ENCODE assay signal across 20 cellular contexts in the genomic region with DNA sequence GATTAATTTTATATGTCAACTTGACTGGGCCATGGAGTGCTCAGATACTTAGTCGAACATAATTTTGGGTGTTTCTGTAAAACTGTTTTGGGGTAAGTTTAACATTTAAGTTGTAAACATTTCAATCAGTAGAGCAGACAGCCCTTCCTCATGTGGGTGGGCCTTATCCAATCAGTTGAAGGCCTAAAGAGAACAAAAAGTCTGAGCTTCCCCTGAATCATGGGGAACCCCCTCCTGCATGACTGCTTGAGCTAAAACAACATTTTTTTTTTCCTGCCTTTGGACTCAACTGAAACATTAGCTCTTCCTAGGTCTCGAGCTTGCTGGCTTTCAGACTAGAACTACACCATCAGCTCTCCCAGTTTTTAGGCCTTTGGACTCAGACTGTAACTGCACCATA.
A peak's percentile ranks its signal among the peaks of the same experiment; 100 is the strongest.
DNase-seq lines count a peak whose midpoint lies in the region; ATAC-seq and TF ChIP-seq lines count a peak whose summit lies in the region.
"Had no signal": no experiment of that assay in that cellular context is flagged by ENCODE, and none has a peak within 500 bp of the region (broad histone marks: within the 10 kb centered on the region; RNA-seq: fewer than 3 reads in every experiment).

No MANE protein-coding gene starts in this region.

- peaks cover 27% of the 10 kb centered on the region for H3K4me1 ChIP-seq in PC-3 (ENCODE audit: insufficient read depth, low read length)
- H3K4me1 ChIP-seq: Caco-2, Peyer's patch had no signal

- no peaks in the 10 kb centered on the region for H3K9me2 ChIP-seq in PC-3 (replicated peaks; ENCODE audit: low read length)

- ATAC-seq in PC-3 = no peak
- no peak for ATAC-seq in activated CD8-positive, alpha-beta T cell treated with anti-CD3 and anti-CD28 coated beads, Interleukin-2, amount 10 ng/mL, durations not matched to agents 7 days and 5 days
- no peak for ATAC-seq in GM18517 (IDR thresholded peaks at IDR 0.05; ENCODE audit: unreplicated experiment)
- ATAC-seq: Right ventricle myocardium inferior had no signal

- H3K27me3 Mint-ChIP-seq in chondrocyte (ENCODE audit: low read depth) = no peaks in the 10 kb centered on the region
- no peaks in the 10 kb centered on the region for H3K27me3 Mint-ChIP-seq in activated CD8-positive, alpha-beta T cell treated with anti-CD3 and anti-CD28 coated beads, Interleukin-2, amount 10 ng/mL, durations not matched to agents 7 days and 5 days (ENCODE audit: low read depth)
- H3K27me3 Mint-ChIP-seq: CD4-positive, alpha-beta T cell; IgD-negative memory B cell had no signal

- H3K9ac ChIP-seq in PC-3 (ENCODE audit: low read length) = no peak overlapping the region

- no peaks in the 10 kb centered on the region for H3K9me3 Mint-ChIP-seq in chondrocyte (ENCODE audit: low read depth)
- no peaks in the 10 kb centered on the region for H3K9me3 Mint-ChIP-seq in activated CD8-positive, alpha-beta T cell treated with anti-CD3 and anti-CD28 coated beads, Interleukin-2, amount 10 ng/mL, durations not matched to agents 7 days and 5 days (ENCODE audit: insufficient read depth)

- intact Hi-C loops in PC-3 (cut with micrococcal nuclease) = no loop called here

- H3F3A ChIP-seq in PC-3 (ENCODE audit: low read length, unreplicated experiment) = no peaks in the 10 kb centered on the region

- TF ChIP-seq CTCF in PC-3 (conservative IDR thresholded peaks at IDR 0.05; ENCODE audit: low read depth, low read length) = no peak
- TF ChIP-seq CTCF in chondrocyte (IDR thresholded peaks at IDR 0.05) = no peak

- no TSS peak for BruUV-seq in PC-3 (replicated peaks; lab: Mats Ljungman, UMichigan)

- no peaks in the 10 kb centered on the region for H3K36me3 Mint-ChIP-seq in chondrocyte (ENCODE audit: low read depth)
- H3K36me3 Mint-ChIP-seq in activated CD8-positive, alpha-beta T cell treated with anti-CD3 and anti-CD28 coated beads, Interleukin-2, amount 10 ng/mL, durations not matched to agents 7 days and 5 days (ENCODE audit: low read depth) = no peaks in the 10 kb centered on the region

- peak overlapping the region; percentile 38 for H3K4me2 ChIP-seq in PC-3 (ENCODE audit: low read length)

- H3K27ac ChIP-seq in PC-3 (ENCODE audit: low read length) = peak overlapping the region; percentile 4; the same call in 1 of the 2 replicates
- H3K27ac ChIP-seq: HL-60, Peyer's patch had no signal

- no peak overlapping the region for H3K4me3 Mint-ChIP-seq in chondrocyte (ENCODE audit: unreplicated experiment)
- H3K4me3 Mint-ChIP-seq in activated CD8-positive, alpha-beta T cell treated with anti-CD3 and anti-CD28 coated beads, Interleukin-2, amount 10 ng/mL, durations not matched to agents 7 days and 5 days = no peak overlapping the region
- H3K4me3 Mint-ChIP-seq: CD4-positive, alpha-beta T cell; H9; IgD-negative memory B cell had no signal

- CTCF ChIA-PET in PC-3 (lab: Charles Lee) = interaction anchor here (0.5 kb wide), 1 partner anchor 326 kb away, joined by 3 read pairs; no protein-coding TSS in a partner anchor
- CTCF ChIA-PET in activated CD8-positive, alpha-beta T cell treated with anti-CD3 and anti-CD28 coated beads, Interleukin-2, amount 10 ng/mL, durations not matched to agents 7 days and 5 days (lab: Charles Lee) = no interaction called here

- H3K4me3 ChIP-seq in PC-3 (ENCODE audit: low read length) = no peak overlapping the region
- H3K4me3 ChIP-seq: Peyer's patch had no signal

- no peaks in the 10 kb centered on the region for H3K9me3 ChIP-seq in PC-3 (ENCODE audit: low read length)
- H3K9me3 ChIP-seq: Caco-2, Peyer's patch had no signal

- H3K4me1 Mint-ChIP-seq in chondrocyte (ENCODE audit: low read depth) = peaks cover 31% of the 10 kb centered on the region
- no peaks in the 10 kb centered on the region for H3K4me1 Mint-ChIP-seq in activated CD8-positive, alpha-beta T cell treated with anti-CD3 and anti-CD28 coated beads, Interleukin-2, amount 10 ng/mL, durations not matched to agents 7 days and 5 days (ENCODE audit: low read depth)
- H3K4me1 Mint-ChIP-seq: H9, IgD-negative memory B cell had no signal

- no peaks in the 10 kb centered on the region for H3K79me2 ChIP-seq in PC-3 (ENCODE audit: low read length)

- peak; percentile 29 for DNase-seq in Daoy (ENCODE audit: low read depth)
- no peak for DNase-seq in PC-3
- DNase-seq in chondrocyte (ENCODE audit: low spot score) = no peak
- peak; percentile 21 for DNase-seq in kidney tubule cell (ENCODE audit: low spot score)
- DNase-seq in activated CD8-positive, alpha-beta T cell treated with anti-CD3 and anti-CD28 coated beads, Interleukin-2, amount 10 ng/mL, durations not matched to agents 7 days and 5 days = no peak
- no peak for DNase-seq in SHP77 treated with DMSO at 0.1 percent for 48 hours (lab: John Stamatoyannopoulos, UW)
- DNase-seq in dedifferentiated amniotic fluid mesenchymal stem cell (ENCODE audit: extremely low spot score) = no peak
- DNase-seq: Caco-2; CD4-positive, alpha-beta T cell; H9; NCI-H1105; NCI-H2081; NCI-H2171 treated with DMSO at 0.1 percent for 48 hours; NCI-H446 treated with DMSO at 0.1 percent for 48 hours; NCI-H69; Peyer's patch had no signal

- H4K20me1 ChIP-seq in PC-3 (ENCODE audit: low read length) = no peaks in the 10 kb centered on the region

- POLR2A ChIA-PET in PC-3 (lab: Charles Lee; ENCODE audit: unreplicated experiment) = no interaction called here
- POLR2A ChIA-PET in activated CD8-positive, alpha-beta T cell treated with anti-CD3 and anti-CD28 coated beads, Interleukin-2, amount 10 ng/mL, durations not matched to agents 7 days and 5 days (lab: Charles Lee) = no interaction called here

- no peak overlapping the region for H2AFZ ChIP-seq in PC-3 (ENCODE audit: low read length)

- no peaks in the 10 kb centered on the region for H3K27me3 ChIP-seq in PC-3 (ENCODE audit: low read length)
- H3K27me3 ChIP-seq: Peyer's patch had no signal

- H3K36me3 ChIP-seq in PC-3 (ENCODE audit: low read depth, low read length) = no peaks in the 10 kb centered on the region
- H3K36me3 ChIP-seq: Peyer's patch had no signal

- H3K27ac Mint-ChIP-seq in chondrocyte (ENCODE audit: unreplicated experiment) = peak overlapping the region; percentile 62
- H3K27ac Mint-ChIP-seq in activated CD8-positive, alpha-beta T cell treated with anti-CD3 and anti-CD28 coated beads, Interleukin-2, amount 10 ng/mL, durations not matched to agents 7 days and 5 days = no peak overlapping the region
- H3K27ac Mint-ChIP-seq: CD4-positive, alpha-beta T cell; H9 had no signal

Comparison
In these comparisons a context has a peak if more than half of its experiments do, and no peak if none do; other contexts are left out.
1. DNase-seq: peak in Daoy (single experiment) and kidney tubule cell (single experiment); none in PC-3 (single experiment), chondrocyte (single experiment), activated CD8-positive, alpha-beta T cell treated with anti-CD3 and anti-CD28 coated beads, Interleukin-2, amount 10 ng/mL, durations not matched to agents 7 days and 5 days (single experiment), SHP77 treated with DMSO at 0.1 percent for 48 hours (single experiment) and dedifferentiated amniotic fluid mesenchymal stem cell (single experiment).